In genomic region chr10:80541144-80541750, GRCh38 we compare ENCODE assay signal across 9 cellular contexts. TPM values are rescaled to one million over a fixed set of nuclear protein-coding genes. Genes with fewer than 3 reads are reported as not detected.
A peak's percentile ranks its signal among the peaks of the same experiment; 100 is the strongest.
DNase-seq lines count a peak whose midpoint lies in the region; ATAC-seq and TF ChIP-seq lines count a peak whose summit lies in the region.
"Had no signal": no experiment of that assay in that cellular context is flagged by ENCODE, and none has a peak within 500 bp of the region (broad histone marks: within the 10 kb centered on the region; RNA-seq: fewer than 3 reads in every experiment).

No MANE protein-coding gene starts in this region.

- H3K27ac ChIP-seq in heart right ventricle: peak overlapping the region in 9 of 10 donors; percentile 59 to 86 (median 79)
- no peak overlapping the region for H3K27ac ChIP-seq in transverse colon
- H3K27ac ChIP-seq: pancreas had no signal

- TF ChIP-seq CTCF in GM10266 (IDR thresholded peaks at IDR 0.05; ENCODE audit: control insufficient read depth, insufficient read depth, low read depth, missing control alignments) (no peak), heart right ventricle (IDR thresholded peaks at IDR 0.05) (no peak), transverse colon (IDR thresholded peaks at IDR 0.05) (no peak)

- H3K9me3 ChIP-seq in heart right ventricle: no peaks in the 10 kb centered on the region
- H3K9me3 ChIP-seq in transverse colon: no peaks in the 10 kb centered on the region
- H3K9me3 ChIP-seq: pancreas had no signal

- H3K36me3 Mint-ChIP-seq in immature natural killer cell: no peaks in the 10 kb centered on the region

- peak; percentile 70 for DNase-seq in GM10266 (ENCODE audit: extremely low spot score)
- DNase-seq in heart right ventricle: peak; percentile 45 to 76
- DNase-seq in transverse colon: no peak
- DNase-seq in activated effector memory CD4-positive, alpha-beta T cell treated with Interleukin-2 at 50 U/mL for 16 hours: no peak
- no peak for DNase-seq in immature natural killer cell
- no peak for DNase-seq in NOMO-1 treated with DMSO at 0.1 percent for 48 hours (lab: John Stamatoyannopoulos, UW; ENCODE audit: unreplicated experiment)
- DNase-seq: pancreas had no signal

- TF ChIP-seq EP300 in transverse colon (IDR thresholded peaks at IDR 0.05; ENCODE audit: low read depth): no peak

- no peak for TF ChIP-seq POLR2A in transverse colon (IDR thresholded peaks at IDR 0.05)

- ATAC-seq in GM21360 (IDR thresholded peaks at IDR 0.05; ENCODE audit: unreplicated experiment) (peak; percentile 52), HG03354 (IDR thresholded peaks at IDR 0.05; ENCODE audit: poor library complexity, severe bottlenecking, unreplicated experiment) (peak; percentile 59), heart right ventricle (peak; percentile 69 to 95 (median 86))
- ATAC-seq: pancreas had no signal

- H3K27ac Mint-ChIP-seq in immature natural killer cell: no peak overlapping the region

- in situ Hi-C loops in transverse colon (cut with MboI; ENCODE audit: low pct_ligation_motif_present in 1 of 4, low pct_unique_long_range_greater_than_20kb in 1 of 4, low sequenced_read_pairs in 3 of 4): no loop called here

- peaks cover 0 to 4% of the 10 kb centered on the region in 2 donors for H3K4me1 Mint-ChIP-seq in immature natural killer cell

- intact Hi-C loops in heart right ventricle (cut with DNase I): no loop called here
- intact Hi-C loops in transverse colon (cut with DNase I; ENCODE audit: low total_unique reads): no loop called here

- peaks cover 0 to 53% (median 26%) of the 10 kb centered on the region in 9 donors for H3K4me1 ChIP-seq in heart right ventricle
- peaks cover 0 to 6% (median 1%) of the 10 kb centered on the region in 4 donors for H3K4me1 ChIP-seq in transverse colon
- H3K4me1 ChIP-seq: pancreas had no signal

- 50 to 56% methylated on average over 6 of the region's 6 CpGs for WGBS in heart right ventricle, 2 donors
- WGBS in transverse colon (ENCODE audit: low coverage in 1 of 2), 2 donors: 56% methylated on average over 6 of the region's 6 CpGs; no CpG with 5 or more reads in 1 of the 2 donors

- H3K36me3 ChIP-seq in heart right ventricle (no peaks in the 10 kb centered on the region), transverse colon (no peaks in the 10 kb centered on the region)
- H3K36me3 ChIP-seq: pancreas had no signal

- H3K4me3 ChIP-seq in heart right ventricle (peak overlapping the region in 5 of 10 donors; percentile 15 to 29 (median 22)), transverse colon (peak overlapping the region in 2 of 4 donors; percentile 8 to 18)
- H3K4me3 ChIP-seq: pancreas had no signal

- H3K27me3 Mint-ChIP-seq in immature natural killer cell (ENCODE audit: low read depth in 3 of 3): peaks cover 0 to 1% (median 0%) of the 10 kb centered on the region in 3 donors

- H3K27me3 ChIP-seq in heart right ventricle (no peaks in the 10 kb centered on the region), transverse colon (no peaks in the 10 kb centered on the region)
- H3K27me3 ChIP-seq: pancreas had no signal

- no peak overlapping the region for H3K4me3 Mint-ChIP-seq in immature natural killer cell

- H3K9me3 Mint-ChIP-seq in immature natural killer cell: no peaks in the 10 kb centered on the region

RNA-seq across cellular contexts. Expression of gene SH2D4B, which starts 3.5 kb away (rescaled TPM):
- total RNA-seq in heart right ventricle (not detected), transverse colon (under 1 TPM in 1 of 4 donors, not detected in 3; 0.32 TPM)
- polyA plus RNA-seq in heart right ventricle (not detected), immature natural killer cell (not detected)
- total RNA-seq: pancreas had no signal

Comparison
In these comparisons a context has a peak if more than half of its experiments do, and no peak if none do; other contexts are left out.
1. DNase-seq: peak in GM10266 (single experiment) and heart right ventricle (2 of 2); none in transverse colon (single experiment), activated effector memory CD4-positive, alpha-beta T cell treated with Interleukin-2 at 50 U/mL for 16 hours (single experiment), immature natural killer cell (0 of 3) and NOMO-1 treated with DMSO at 0.1 percent for 48 hours (single experiment).
2. H3K27ac ChIP-seq: peak in heart right ventricle (9 of 10); none in transverse colon (0 of 4).
3. Peak in every context shown above with its lines, with median percentiles within 50 percentile points of each other: ATAC-seq.